In genomic region chr21:45016491-45017375, GRCh38 we compare ENCODE assay signal across 12 cellular contexts. TPM values are rescaled to one million over a fixed set of nuclear protein-coding genes. Genes with fewer than 3 reads are reported as not detected.
DNase-seq lines count a peak whose midpoint lies in the region; ATAC-seq and TF ChIP-seq lines count a peak whose summit lies in the region.
"Had no signal": no experiment of that assay in that cellular context is flagged by ENCODE, and none has a peak within 500 bp of the region (broad histone marks: within the 10 kb centered on the region; RNA-seq: fewer than 3 reads in every experiment).

No MANE protein-coding gene starts in this region.

- H3K4me1 ChIP-seq in right lobe of liver = no peaks in the 10 kb centered on the region
- peaks cover 0 to 37% (median 25%) of the 10 kb centered on the region in 4 donors for H3K4me1 ChIP-seq in sigmoid colon

- TF ChIP-seq CTCF in brain microvascular endothelial cell (IDR thresholded peaks at IDR 0.05; ENCODE audit: low read depth, low read length, missing control alignments) (no peak), right lobe of liver (IDR thresholded peaks at IDR 0.05) (no peak), sigmoid colon (IDR thresholded peaks at IDR 0.05) (no peak)

- DNase-seq in NCI-H69 (lab: John Stamatoyannopoulos, UW) = peak; percentile 39
- no peak for DNase-seq in brain microvascular endothelial cell
- DNase-seq in right lobe of liver = peak in 2 of 3 donors; percentile 18 to 49
- DNase-seq in sigmoid colon = peak; percentile 71
- DNase-seq in H4 (ENCODE audit: low spot score) = no peak
- DNase-seq: activated CD8-positive, alpha-beta memory T cell treated with anti-CD3 and anti-CD28 coated beads, Interleukin-2, amount 50 U/mL, for 48 hours; amniotic stem cell; NCI-H2029 had no signal

- WGBS in right lobe of liver (ENCODE audit: insufficient coverage, low coverage, low lambda C conversion rate, missing lambda C conversion rate) = 62% methylated on average over 10 of the region's 23 CpGs
- 77 to 78% methylated on average over 23 of the region's 23 CpGs for WGBS in sigmoid colon, 2 donors

- intact Hi-C loops in right lobe of liver (cut with DNase I) = no loop called here
- intact Hi-C loops in sigmoid colon (cut with DNase I) = loop anchor here (5.0 kb wide), 1 partner anchor 56 kb away; the partner anchor contains the start of gene ADARB1

- H3K27ac ChIP-seq in brain microvascular endothelial cell = peak overlapping the region; percentile 3
- H3K27ac ChIP-seq in right lobe of liver = no peak overlapping the region
- peak overlapping the region in 2 of 4 donors; percentile 11 to 75 for H3K27ac ChIP-seq in sigmoid colon
- H3K27ac ChIP-seq: SK-N-MC had no signal

- TF ChIP-seq POLR2A in right lobe of liver (IDR thresholded peaks at IDR 0.05) = no peak
- no peak for TF ChIP-seq POLR2A in sigmoid colon (IDR thresholded peaks at IDR 0.05)

- no peak for TF ChIP-seq EP300 in sigmoid colon (IDR thresholded peaks at IDR 0.05)

- ATAC-seq in right lobe of liver (no peak), GM18520 (IDR thresholded peaks at IDR 0.05; ENCODE audit: unreplicated experiment) (no peak), GM18868 (IDR thresholded peaks at IDR 0.05; ENCODE audit: unreplicated experiment) (no peak)

- H3K27me3 ChIP-seq in brain microvascular endothelial cell (replicated peaks) = no peaks in the 10 kb centered on the region
- H3K27me3 ChIP-seq in right lobe of liver = peaks cover 0 to 6% of the 10 kb centered on the region in 2 donors
- no peaks in the 10 kb centered on the region for H3K27me3 ChIP-seq in sigmoid colon

- H3K36me3 ChIP-seq in brain microvascular endothelial cell (replicated peaks) (no peaks in the 10 kb centered on the region), right lobe of liver (no peaks in the 10 kb centered on the region), sigmoid colon (no peaks in the 10 kb centered on the region)
- H3K36me3 ChIP-seq: HAP-1 had no signal

- H3K4me3 ChIP-seq in brain microvascular endothelial cell (ENCODE audit: low read depth, low read length) (no peak overlapping the region), right lobe of liver (no peak overlapping the region), sigmoid colon (no peak overlapping the region)
- H3K4me3 ChIP-seq: HAP-1, SK-N-MC had no signal

- H3K9me3 ChIP-seq in right lobe of liver (no peaks in the 10 kb centered on the region), sigmoid colon (no peaks in the 10 kb centered on the region)
- H3K9me3 ChIP-seq: HAP-1 had no signal

- in situ Hi-C loops in brain microvascular endothelial cell (cut with HindIII; ENCODE audit: low pct_ligation_motif_present, low sequenced_read_pairs) = no loop called here

RNA-seq across cellular contexts. Expression of gene ADARB1, which starts 57.6 kb away (rescaled TPM):
- 1 to 10 TPM; 4.7 to 9.9 (median 8.6) TPM for total RNA-seq in right lobe of liver
- 100 to 1,000 TPM in 1 of 4 donors, 10 to 100 TPM in 3; 41.3 to 102 (median 71.0) TPM for total RNA-seq in sigmoid colon
- polyA plus RNA-seq in sigmoid colon = 1 to 10 TPM in 2 of 3 donors, under 1 TPM in 1; 0.92 to 7.5 (median 2.4) TPM
- 5.5 and 10.2 TPM in 2 replicates for total RNA-seq in H4 (2014; rRNA removed; shearing (Covaris generic))

Comparison
In these comparisons a context has a peak if more than half of its experiments do, and no peak if none do; other contexts are left out.
1. DNase-seq: peak in NCI-H69 (single experiment), right lobe of liver (2 of 3) and sigmoid colon (single experiment); none in brain microvascular endothelial cell (single experiment) and H4 (single experiment).